In the genomic region with DNA sequence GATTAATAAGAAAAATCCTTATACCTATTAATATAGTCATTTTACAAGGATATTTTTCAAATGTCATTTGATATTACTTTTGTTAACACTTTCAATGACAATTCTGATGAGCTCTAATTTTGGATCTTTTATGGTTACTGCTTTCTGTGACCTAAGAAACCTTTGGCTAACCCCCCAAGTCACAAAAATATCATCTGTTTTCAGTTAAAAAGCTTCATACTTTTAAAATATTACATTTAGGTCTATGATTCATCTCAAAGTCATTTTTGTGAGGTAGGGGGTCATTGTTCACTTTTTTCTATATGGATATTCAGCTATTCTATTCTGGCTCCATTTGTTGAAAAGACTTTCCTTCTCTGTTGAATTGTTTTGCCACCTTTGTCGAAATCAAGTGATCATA, we compare ENCODE assay signal across 1 cellular context.
A peak's percentile ranks its signal among the peaks of the same experiment; 100 is the strongest.
TF ChIP-seq lines count a peak whose summit lies in the region.

No MANE protein-coding gene starts in this region.

TF ChIP-seq in SK-N-SH, 30 proteins besides CTCF, POLR2A, EP300 and RAD21 (continued from another document):
- TF ChIP-seq TAF1 (IDR thresholded peaks at IDR 0.05; ENCODE audit: borderline replicate concordance, low read depth, low read length) (no peak), SIN3A (IDR thresholded peaks at IDR 0.05; ENCODE audit: borderline replicate concordance, low read depth, low read length) (no peak), FOSL2 (IDR thresholded peaks at IDR 0.05; ENCODE audit: borderline replicate concordance, low read depth) (0 out of 2 replicates have a peak, but pooled peaks have one; percentile 18), JUND (IDR thresholded peaks at IDR 0.05) (peak; percentile 35), MEF2A (IDR thresholded peaks at IDR 0.05; ENCODE audit: borderline replicate concordance, low read depth) (0 out of 2 replicates have a peak, but pooled peaks have one; percentile 21), RFX5 (IDR thresholded peaks at IDR 0.05; ENCODE audit: low read length) (no peak)
- TF ChIP-seq, protein P1, sequence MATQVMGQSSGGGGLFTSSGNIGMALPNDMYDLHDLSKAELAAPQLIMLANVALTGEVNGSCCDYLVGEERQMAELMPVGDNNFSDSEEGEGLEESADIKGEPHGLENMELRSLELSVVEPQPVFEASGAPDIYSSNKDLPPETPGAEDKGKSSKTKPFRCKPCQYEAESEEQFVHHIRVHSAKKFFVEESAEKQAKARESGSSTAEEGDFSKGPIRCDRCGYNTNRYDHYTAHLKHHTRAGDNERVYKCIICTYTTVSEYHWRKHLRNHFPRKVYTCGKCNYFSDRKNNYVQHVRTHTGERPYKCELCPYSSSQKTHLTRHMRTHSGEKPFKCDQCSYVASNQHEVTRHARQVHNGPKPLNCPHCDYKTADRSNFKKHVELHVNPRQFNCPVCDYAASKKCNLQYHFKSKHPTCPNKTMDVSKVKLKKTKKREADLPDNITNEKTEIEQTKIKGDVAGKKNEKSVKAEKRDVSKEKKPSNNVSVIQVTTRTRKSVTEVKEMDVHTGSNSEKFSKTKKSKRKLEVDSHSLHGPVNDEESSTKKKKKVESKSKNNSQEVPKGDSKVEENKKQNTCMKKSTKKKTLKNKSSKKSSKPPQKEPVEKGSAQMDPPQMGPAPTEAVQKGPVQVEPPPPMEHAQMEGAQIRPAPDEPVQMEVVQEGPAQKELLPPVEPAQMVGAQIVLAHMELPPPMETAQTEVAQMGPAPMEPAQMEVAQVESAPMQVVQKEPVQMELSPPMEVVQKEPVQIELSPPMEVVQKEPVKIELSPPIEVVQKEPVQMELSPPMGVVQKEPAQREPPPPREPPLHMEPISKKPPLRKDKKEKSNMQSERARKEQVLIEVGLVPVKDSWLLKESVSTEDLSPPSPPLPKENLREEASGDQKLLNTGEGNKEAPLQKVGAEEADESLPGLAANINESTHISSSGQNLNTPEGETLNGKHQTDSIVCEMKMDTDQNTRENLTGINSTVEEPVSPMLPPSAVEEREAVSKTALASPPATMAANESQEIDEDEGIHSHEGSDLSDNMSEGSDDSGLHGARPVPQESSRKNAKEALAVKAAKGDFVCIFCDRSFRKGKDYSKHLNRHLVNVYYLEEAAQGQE (IDR thresholded peaks at IDR 0.05; ENCODE audit: low read depth, low read length): no peak
